ENCODE assay signal across 1 cellular context in genomic region chr4:185993328-185993973, GRCh38.
TF ChIP-seq lines count a peak whose summit lies in the region.

No MANE protein-coding gene starts in this region.

TF ChIP-seq in GM23338, 12 proteins besides CTCF, POLR2A, EP300 and RAD21 (continued from another document):
- TF ChIP-seq, protein P1, sequence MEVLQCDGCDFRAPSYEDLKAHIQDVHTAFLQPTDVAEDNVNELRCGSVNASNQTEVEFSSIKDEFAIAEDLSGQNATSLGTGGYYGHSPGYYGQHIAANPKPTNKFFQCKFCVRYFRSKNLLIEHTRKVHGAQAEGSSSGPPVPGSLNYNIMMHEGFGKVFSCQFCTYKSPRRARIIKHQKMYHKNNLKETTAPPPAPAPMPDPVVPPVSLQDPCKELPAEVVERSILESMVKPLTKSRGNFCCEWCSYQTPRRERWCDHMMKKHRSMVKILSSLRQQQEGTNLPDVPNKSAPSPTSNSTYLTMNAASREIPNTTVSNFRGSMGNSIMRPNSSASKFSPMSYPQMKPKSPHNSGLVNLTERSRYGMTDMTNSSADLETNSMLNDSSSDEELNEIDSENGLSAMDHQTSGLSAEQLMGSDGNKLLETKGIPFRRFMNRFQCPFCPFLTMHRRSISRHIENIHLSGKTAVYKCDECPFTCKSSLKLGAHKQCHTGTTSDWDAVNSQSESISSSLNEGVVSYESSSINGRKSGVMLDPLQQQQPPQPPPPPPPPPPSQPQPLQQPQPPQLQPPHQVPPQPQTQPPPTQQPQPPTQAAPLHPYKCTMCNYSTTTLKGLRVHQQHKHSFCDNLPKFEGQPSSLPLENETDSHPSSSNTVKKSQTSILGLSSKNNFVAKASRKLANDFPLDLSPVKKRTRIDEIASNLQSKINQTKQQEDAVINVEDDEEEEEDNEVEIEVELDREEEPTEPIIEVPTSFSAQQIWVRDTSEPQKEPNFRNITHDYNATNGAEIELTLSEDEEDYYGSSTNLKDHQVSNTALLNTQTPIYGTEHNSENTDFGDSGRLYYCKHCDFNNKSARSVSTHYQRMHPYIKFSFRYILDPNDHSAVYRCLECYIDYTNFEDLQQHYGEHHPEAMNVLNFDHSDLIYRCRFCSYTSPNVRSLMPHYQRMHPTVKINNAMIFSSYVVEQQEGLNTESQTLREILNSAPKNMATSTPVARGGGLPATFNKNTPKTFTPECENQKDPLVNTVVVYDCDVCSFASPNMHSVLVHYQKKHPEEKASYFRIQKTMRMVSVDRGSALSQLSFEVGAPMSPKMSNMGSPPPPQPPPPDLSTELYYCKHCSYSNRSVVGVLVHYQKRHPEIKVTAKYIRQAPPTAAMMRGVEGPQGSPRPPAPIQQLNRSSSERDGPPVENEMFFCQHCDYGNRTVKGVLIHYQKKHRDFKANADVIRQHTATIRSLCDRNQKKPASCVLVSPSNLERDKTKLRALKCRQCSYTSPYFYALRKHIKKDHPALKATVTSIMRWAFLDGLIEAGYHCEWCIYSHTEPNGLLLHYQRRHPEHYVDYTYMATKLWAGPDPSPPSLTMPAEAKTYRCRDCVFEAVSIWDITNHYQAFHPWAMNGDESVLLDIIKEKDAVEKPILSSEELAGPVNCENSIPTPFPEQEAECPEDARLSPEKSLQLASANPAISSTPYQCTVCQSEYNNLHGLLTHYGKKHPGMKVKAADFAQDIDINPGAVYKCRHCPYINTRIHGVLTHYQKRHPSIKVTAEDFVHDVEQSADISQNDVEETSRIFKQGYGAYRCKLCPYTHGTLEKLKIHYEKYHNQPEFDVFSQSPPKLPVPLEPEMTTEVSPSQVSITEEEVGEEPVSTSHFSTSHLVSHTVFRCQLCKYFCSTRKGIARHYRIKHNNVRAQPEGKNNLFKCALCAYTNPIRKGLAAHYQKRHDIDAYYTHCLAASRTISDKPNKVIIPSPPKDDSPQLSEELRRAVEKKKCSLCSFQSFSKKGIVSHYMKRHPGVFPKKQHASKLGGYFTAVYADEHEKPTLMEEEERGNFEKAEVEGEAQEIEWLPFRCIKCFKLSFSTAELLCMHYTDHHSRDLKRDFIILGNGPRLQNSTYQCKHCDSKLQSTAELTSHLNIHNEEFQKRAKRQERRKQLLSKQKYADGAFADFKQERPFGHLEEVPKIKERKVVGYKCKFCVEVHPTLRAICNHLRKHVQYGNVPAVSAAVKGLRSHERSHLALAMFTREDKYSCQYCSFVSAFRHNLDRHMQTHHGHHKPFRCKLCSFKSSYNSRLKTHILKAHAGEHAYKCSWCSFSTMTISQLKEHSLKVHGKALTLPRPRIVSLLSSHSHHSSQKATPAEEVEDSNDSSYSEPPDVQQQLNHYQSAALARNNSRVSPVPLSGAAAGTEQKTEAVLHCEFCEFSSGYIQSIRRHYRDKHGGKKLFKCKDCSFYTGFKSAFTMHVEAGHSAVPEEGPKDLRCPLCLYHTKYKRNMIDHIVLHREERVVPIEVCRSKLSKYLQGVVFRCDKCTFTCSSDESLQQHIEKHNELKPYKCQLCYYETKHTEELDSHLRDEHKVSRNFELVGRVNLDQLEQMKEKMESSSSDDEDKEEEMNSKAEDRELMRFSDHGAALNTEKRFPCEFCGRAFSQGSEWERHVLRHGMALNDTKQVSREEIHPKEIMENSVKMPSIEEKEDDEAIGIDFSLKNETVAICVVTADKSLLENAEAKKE (CRISPR knock-in tag; IDR thresholded peaks at IDR 0.05): no peak
- no peak for TF ChIP-seq JUNB (IDR thresholded peaks at IDR 0.05; ENCODE audit: unreplicated experiment)
- no peak for TF ChIP-seq POLR2AphosphoS5 (IDR thresholded peaks at IDR 0.05; ENCODE audit: low read depth)
- TF ChIP-seq EZH2 (IDR thresholded peaks at IDR 0.05; ENCODE audit: low read depth, unreplicated experiment): no peak
- TF ChIP-seq ZNF331 (CRISPR knock-in tag; IDR thresholded peaks at IDR 0.05; ENCODE audit: low read depth): no peak
- TF ChIP-seq CREB1 (CRISPR knock-in tag; IDR thresholded peaks at IDR 0.05; ENCODE audit: low read depth): no peak
- no peak for TF ChIP-seq ETS1 (IDR thresholded peaks at IDR 0.05)
- no peak for TF ChIP-seq NANOG (IDR thresholded peaks at IDR 0.05; ENCODE audit: borderline replicate concordance)
- no peak for TF ChIP-seq ZNF114 (CRISPR knock-in tag; IDR thresholded peaks at IDR 0.05)
